ENCODE assay signal across 16 cellular contexts in genomic region chr10:78802406-78802805, GRCh38.
DNase-seq lines count a peak whose midpoint lies in the region; ATAC-seq and TF ChIP-seq lines count a peak whose summit lies in the region.
"Had no signal": no experiment of that assay in that cellular context is flagged by ENCODE, and none has a peak within 500 bp of the region (broad histone marks: within the 10 kb centered on the region; RNA-seq: fewer than 3 reads in every experiment).

No MANE protein-coding gene starts in this region.

- ATAC-seq in heart right ventricle (peak in 1 of 8 donors; percentile 1), Right ventricle myocardium inferior (no peak), psoas muscle (no peak), GM19351 (IDR thresholded peaks at IDR 0.05; ENCODE audit: unreplicated experiment) (no peak)
- ATAC-seq: HCT116; natural killer cell treated with Interleukin-12 subunit alpha and Interleukin-12 subunit beta and Interleukin-15 and Interleukin-18, amount 100 ng/mL, for 72 hours; stimulated activated effector memory CD8-positive, alpha-beta T cell treated with anti-CD3 and anti-CD28 coated beads, Interleukin-12 subunit alpha, Interleukin-12 subunit beta, amount 100 ng/mL, for 72 hours had no signal

- TF ChIP-seq POLR2A in esophagus squamous epithelium (IDR thresholded peaks at IDR 0.05): no peak
- TF ChIP-seq POLR2A in vagina (IDR thresholded peaks at IDR 0.05): no peak

- no peaks in the 10 kb centered on the region for H3K27me3 ChIP-seq in heart right ventricle
- H3K27me3 ChIP-seq in esophagus squamous epithelium: no peaks in the 10 kb centered on the region
- H3K27me3 ChIP-seq in psoas muscle (ENCODE audit: insufficient read depth in 3 of 3, low read length in 2 of 3): no peaks in the 10 kb centered on the region
- H3K27me3 ChIP-seq in vagina: no peaks in the 10 kb centered on the region

- 67 to 69% methylated on average over 5 of the region's 5 CpGs for WGBS in heart right ventricle, 2 donors
- 57 to 58% methylated on average over 2 to 3 of the region's 5 CpGs for WGBS in esophagus squamous epithelium, 2 donors
- 57 to 80% (median 62%) methylated on average over 5 of the region's 5 CpGs for WGBS in psoas muscle, 3 donors

- H3K9me3 ChIP-seq in heart right ventricle (no peaks in the 10 kb centered on the region), esophagus squamous epithelium (no peaks in the 10 kb centered on the region), psoas muscle (no peaks in the 10 kb centered on the region), vagina (no peaks in the 10 kb centered on the region)

- no peak for TF ChIP-seq CTCF in heart right ventricle (IDR thresholded peaks at IDR 0.05)
- no peak for TF ChIP-seq CTCF in esophagus squamous epithelium (IDR thresholded peaks at IDR 0.05)
- TF ChIP-seq CTCF in psoas muscle (IDR thresholded peaks at IDR 0.05): no peak
- TF ChIP-seq CTCF in vagina (IDR thresholded peaks at IDR 0.05): no peak

- intact Hi-C loops in heart right ventricle (cut with DNase I): loop anchor here in 3 of 10 donors (5.0 to 10.0 kb wide), 2 partner anchors 262 to 265 kb away; partner anchors contain the start of gene ZMIZ1 (in 3 of the 3)
- intact Hi-C loops in Right ventricle myocardium inferior (cut with DNase I): loop anchor here (5.0 to 10.0 kb wide), 3 partner anchors 170 to 395 kb away; partner anchors contain the start of gene ZMIZ1
- intact Hi-C loops in esophagus squamous epithelium (cut with DNase I): no loop called here
- intact Hi-C loops in psoas muscle (cut with DNase I): no loop called here
- intact Hi-C loops in vagina (cut with DNase I): no loop called here

- H3K4me1 ChIP-seq in heart right ventricle (peaks cover 18 to 62% (median 46%) of the 10 kb centered on the region in 9 donors), esophagus squamous epithelium (peaks cover 17 to 71% (median 37%) of the 10 kb centered on the region in 3 donors), psoas muscle (peaks cover 9% of the 10 kb centered on the region), vagina (peaks cover 66% of the 10 kb centered on the region)

- H3K27ac ChIP-seq in heart right ventricle (peak overlapping the region in 8 of 10 donors; percentile 35 to 89 (median 74)), esophagus squamous epithelium (peak overlapping the region; percentile 69 to 87 (median 87)), psoas muscle (peak overlapping the region; percentile 30), vagina (peak overlapping the region; percentile 81)
- H3K27ac ChIP-seq: WERI-Rb-1 had no signal

- no peak overlapping the region for H3K4me3 ChIP-seq in heart right ventricle
- H3K4me3 ChIP-seq in esophagus squamous epithelium: no peak overlapping the region
- no peak overlapping the region for H3K4me3 ChIP-seq in psoas muscle
- H3K4me3 ChIP-seq in vagina: peak overlapping the region in 1 of 2 donors; percentile 7

- no peaks in the 10 kb centered on the region for H3K36me3 ChIP-seq in heart right ventricle
- H3K36me3 ChIP-seq in esophagus squamous epithelium: no peaks in the 10 kb centered on the region
- no peaks in the 10 kb centered on the region for H3K36me3 ChIP-seq in psoas muscle (ENCODE audit: insufficient read depth in 1 of 2, low read depth in 1 of 2)
- no peaks in the 10 kb centered on the region for H3K36me3 ChIP-seq in vagina
- H3K36me3 ChIP-seq: WERI-Rb-1 had no signal

- DNase-seq in heart right ventricle: no peak
- no peak for DNase-seq in Right ventricle myocardium inferior (ENCODE audit: missing footprints)
- no peak for DNase-seq in esophagus squamous epithelium (lab: John Stamatoyannopoulos, UW)
- no peak for DNase-seq in psoas muscle
- no peak for DNase-seq in vagina (ENCODE audit: extremely low spot score in 2 of 2)
- DNase-seq in SK-N-DZ (ENCODE audit: low spot score): no peak
- no peak for DNase-seq in A172 (ENCODE audit: low spot score)
- DNase-seq: ACHN, KBM-7, NCI-H510A, SW 1271 had no signal

Comparison
In these comparisons a context has a peak if more than half of its experiments do, and no peak if none do; other contexts are left out.
1. H3K27ac ChIP-seq: peak in every context shown above with its lines; median percentile 87 in esophagus squamous epithelium; 81 in vagina; 74 in heart right ventricle; 30 in psoas muscle.